1 cellular context compared by ENCODE assay signal in genomic region chr7:100482728-100483100, GRCh38.
A peak's percentile ranks its signal among the peaks of the same experiment; 100 is the strongest.
TF ChIP-seq lines count a peak whose summit lies in the region.

No MANE protein-coding gene starts in this region.

TF ChIP-seq in K562, 482 proteins besides CTCF, POLR2A, EP300 and RAD21:
- TF ChIP-seq MYC (IDR thresholded peaks at IDR 0.05; ENCODE audit: low read depth, low read length) = no peak
- peak; percentile 69; the same call in 1 of the 2 replicates for TF ChIP-seq MYC (CRISPR knock-in tag; IDR thresholded peaks at IDR 0.05; ENCODE audit: borderline replicate concordance, low read depth)
- TF ChIP-seq BCOR (IDR thresholded peaks at IDR 0.05) = peak; percentile 94
- no peak for TF ChIP-seq YY1 (IDR thresholded peaks at IDR 0.05; ENCODE audit: borderline replicate concordance in 1 of 3, control insufficient read depth in 1 of 3, extremely low read depth in 1 of 3, insufficient read depth in 3 of 3, insufficient read length in 1 of 3, insufficient replicate concordance in 2 of 3, low read depth in 1 of 3, low read length in 2 of 3)
- 0 out of 2 replicates have a peak, but pooled peaks have one; percentile 37 for TF ChIP-seq HDGF (IDR thresholded peaks at IDR 0.05)
- peak; percentile 59; the same call in 1 of the 2 replicates for TF ChIP-seq CBX1 (IDR thresholded peaks at IDR 0.05; ENCODE audit: low read depth)
- peak; percentile 83 for TF ChIP-seq RBM25 (IDR thresholded peaks at IDR 0.05; ENCODE audit: low read depth, low read length, severe bottlenecking)
- peak; percentile 62 to 87 for TF ChIP-seq KDM1A (IDR thresholded peaks at IDR 0.05)
- peak; percentile 6; the same call in 1 of the 2 replicates for TF ChIP-seq ZNF449 (CRISPR knock-in tag; IDR thresholded peaks at IDR 0.05)
- TF ChIP-seq SMARCA5 (IDR thresholded peaks at IDR 0.05) = peak; percentile 62; the same call in 1 of the 2 replicates
- peak; percentile 91 for TF ChIP-seq ZFP36 (IDR thresholded peaks at IDR 0.05; ENCODE audit: low read depth, low read length, partially characterized antibody)
- TF ChIP-seq ARID2 (IDR thresholded peaks at IDR 0.05) = no peak
- TF ChIP-seq BRF2 (IDR thresholded peaks at IDR 0.05; ENCODE audit: borderline replicate concordance, insufficient read depth, insufficient read length) = no peak
- TF ChIP-seq RCOR1 (IDR thresholded peaks at IDR 0.05; ENCODE audit: borderline replicate concordance in 1 of 2, low read depth in 2 of 2, low read length in 2 of 2) = 0 out of 4 replicates have a peak, but pooled peaks of 1 of the 2 experiments have one; percentile 21
- no peak for TF ChIP-seq ZBTB26 (CRISPR knock-in tag; IDR thresholded peaks at IDR 0.05)
- 0 out of 2 replicates have a peak, but pooled peaks have one; percentile 72 for TF ChIP-seq ADNP (tag; IDR thresholded peaks at IDR 0.05)
